In the genomic region with DNA sequence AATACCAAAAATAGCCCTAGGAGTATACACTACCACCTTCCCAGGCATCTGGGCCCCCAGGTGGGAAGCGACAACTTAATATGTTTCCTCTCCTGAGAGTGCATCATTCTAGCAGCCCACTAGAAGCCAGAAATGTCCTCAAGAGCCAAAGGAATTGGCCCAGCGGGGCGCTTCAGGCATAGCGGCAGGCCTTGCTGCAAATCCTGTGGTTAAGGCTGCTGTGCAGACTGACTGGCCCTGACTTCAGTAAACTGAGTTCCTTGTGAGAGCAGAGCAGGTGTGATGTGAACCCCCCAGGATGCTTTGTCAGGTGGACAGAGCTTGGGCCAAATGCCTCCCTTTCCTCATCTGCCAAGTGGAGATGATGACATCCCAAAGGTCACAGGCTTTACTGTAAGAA, we compare ENCODE assay signal across 16 cellular contexts. TPM values are rescaled to one million over a fixed set of nuclear protein-coding genes. Genes with fewer than 3 reads are reported as not detected.
A peak's percentile ranks its signal among the peaks of the same experiment; 100 is the strongest.
DNase-seq lines count a peak whose midpoint lies in the region; ATAC-seq and TF ChIP-seq lines count a peak whose summit lies in the region.
"Had no signal": no experiment of that assay in that cellular context is flagged by ENCODE, and none has a peak within 500 bp of the region (broad histone marks: within the 10 kb centered on the region; RNA-seq: fewer than 3 reads in every experiment).

No MANE protein-coding gene starts in this region.

- H2AFZ ChIP-seq in neuronal stem cell (ENCODE audit: low read length) = no peak overlapping the region

- H3K18ac ChIP-seq in neuronal stem cell (ENCODE audit: low read length) = no peak overlapping the region

- no peaks in the 10 kb centered on the region for H3K27me3 Mint-ChIP-seq in chondrocyte (ENCODE audit: low read depth)
- H3K27me3 Mint-ChIP-seq: B cell; CD4-positive, alpha-beta T cell had no signal

- H2BK12ac ChIP-seq in neuronal stem cell (ENCODE audit: low read length) = peak overlapping the region; percentile 9

- no peak overlapping the region for H3K4me3 Mint-ChIP-seq in chondrocyte (ENCODE audit: unreplicated experiment)
- H3K4me3 Mint-ChIP-seq: B cell; CD4-positive, alpha-beta T cell; H9 had no signal

- no peaks in the 10 kb centered on the region for H3K79me1 ChIP-seq in neuronal stem cell (ENCODE audit: low read depth, low read length)

- H2BK5ac ChIP-seq in neuronal stem cell (ENCODE audit: low read length) = no peak overlapping the region

- H3K4me1 ChIP-seq in neuronal stem cell (ENCODE audit: control insufficient read depth in 2 of 2, insufficient read depth in 1 of 2, low read depth in 1 of 2, low read length in 2 of 2) (no peaks in the 10 kb centered on the region), upper lobe of right lung (no peaks in the 10 kb centered on the region)

- H3K4me2 ChIP-seq in neuronal stem cell (ENCODE audit: insufficient read depth, low read length, poor library complexity, severe bottlenecking) = no peak overlapping the region

- intact Hi-C loops in upper lobe of right lung (cut with DNase I) = no loop called here

- H3K9me3 Mint-ChIP-seq in chondrocyte (ENCODE audit: low read depth) = no peaks in the 10 kb centered on the region
- H3K9me3 Mint-ChIP-seq: CD4-positive, alpha-beta T cell had no signal

- no peak overlapping the region for H2BK15ac ChIP-seq in neuronal stem cell (ENCODE audit: low read length)

- no peaks in the 10 kb centered on the region for H3K27me3 ChIP-seq in neuronal stem cell (ENCODE audit: control insufficient read depth in 3 of 3, insufficient read depth in 3 of 3, low read depth in 1 of 3, low read length in 3 of 3)
- H3K27me3 ChIP-seq in upper lobe of right lung = no peaks in the 10 kb centered on the region

- H3K4ac ChIP-seq in neuronal stem cell (ENCODE audit: low read length) = no peak overlapping the region

- H4K8ac ChIP-seq in neuronal stem cell (ENCODE audit: low read depth, low read length) = no peak overlapping the region

- DNase-seq in activated naive CD4-positive, alpha-beta T cell treated with anti-CD3 and anti-CD28 coated beads, Interleukin-2, amount 50 U/mL, for 16 hours = peak; percentile 1
- no peak for DNase-seq in activated naive CD4-positive, alpha-beta T cell (lab: John Stamatoyannopoulos, UW)
- peak; percentile 58 for DNase-seq in chondrocyte (ENCODE audit: low spot score)
- no peak for DNase-seq in neuronal stem cell (ENCODE audit: low spot score)
- DNase-seq in upper lobe of right lung = peak; percentile 17
- DNase-seq: C1 segment of cervical spinal cord; Calu3; CD4-positive, alpha-beta T cell; DMS 273 treated with DMSO at 0.1 percent for 48 hours; DMS79; GOT3; H9 had no signal

- no peak overlapping the region for H4K91ac ChIP-seq in neuronal stem cell (ENCODE audit: low read depth, low read length, poor library complexity)

- no peaks in the 10 kb centered on the region for H3K9me3 ChIP-seq in neuronal stem cell (replicated peaks in 1 of 2; ENCODE audit: control insufficient read depth in 2 of 2, insufficient read depth in 1 of 2, low read depth in 1 of 2, low read length in 2 of 2)
- no peaks in the 10 kb centered on the region for H3K9me3 ChIP-seq in upper lobe of right lung

- H3K27ac ChIP-seq in neuronal stem cell (replicated peaks; ENCODE audit: low read length) (no peak overlapping the region), upper lobe of right lung (no peak overlapping the region)

- no peak for ATAC-seq in upper lobe of right lung
- ATAC-seq in GM21423 (IDR thresholded peaks at IDR 0.05; ENCODE audit: unreplicated experiment) = no peak
- no peak for ATAC-seq in esophagus mucosa
- ATAC-seq: GM12878 had no signal

- no peak overlapping the region for H3K14ac ChIP-seq in neuronal stem cell (ENCODE audit: low read length)

- no peaks in the 10 kb centered on the region for H3K4me1 Mint-ChIP-seq in chondrocyte (ENCODE audit: low read depth)
- H3K4me1 Mint-ChIP-seq: B cell had no signal

- H2BK120ac ChIP-seq in neuronal stem cell (ENCODE audit: low read depth, low read length) = no peak overlapping the region

- TF ChIP-seq CTCF in chondrocyte (IDR thresholded peaks at IDR 0.05) (no peak), upper lobe of right lung (IDR thresholded peaks at IDR 0.05) (no peak)

- no peak overlapping the region for H3K23ac ChIP-seq in neuronal stem cell (ENCODE audit: low read depth, low read length, poor library complexity)

- no peaks in the 10 kb centered on the region for H3K36me3 Mint-ChIP-seq in chondrocyte (ENCODE audit: low read depth)

- no peak overlapping the region for H3K9ac ChIP-seq in neuronal stem cell (ENCODE audit: low read depth, low read length, poor library complexity)

- no peak overlapping the region for H3K4me3 ChIP-seq in neuronal stem cell (ENCODE audit: low read length in 2 of 2)
- no peak overlapping the region for H3K4me3 ChIP-seq in upper lobe of right lung
- H3K4me3 ChIP-seq: GM12878 had no signal

- no peak overlapping the region for H2AK5ac ChIP-seq in neuronal stem cell (ENCODE audit: low read depth, low read length)

- no CpG with 5 or more reads among the region's 4 CpGs for WGBS in neuronal stem cell (ENCODE audit: extremely low coverage in 2 of 2, insufficient read length in 2 of 2, insufficient replicate concordance in 1 of 2), 2 donors

- no peaks in the 10 kb centered on the region for H3K36me3 ChIP-seq in neuronal stem cell (replicated peaks in 1 of 2; ENCODE audit: control insufficient read depth in 2 of 2, insufficient read depth in 2 of 2, low read length in 2 of 2)
- H3K36me3 ChIP-seq in upper lobe of right lung = no peaks in the 10 kb centered on the region

- H3K27ac Mint-ChIP-seq in chondrocyte (ENCODE audit: unreplicated experiment) = no peak overlapping the region
- H3K27ac Mint-ChIP-seq: B cell; CD4-positive, alpha-beta T cell; H9 had no signal

RNA-seq across cellular contexts. Expression of a gene that starts 29.7 kb away (rescaled TPM):
- total RNA-seq in chondrocyte = 20.7 to 23.5 TPM (median 23.5 TPM) in 3 replicates
- 5.0 TPM for polyA plus RNA-seq in neuronal stem cell (2013, experiment 1 of 2)
- polyA plus RNA-seq in neuronal stem cell (2013, experiment 2 of 2) = 5.4 TPM
- total RNA-seq in upper lobe of right lung = 35.1 TPM
- total RNA-seq in esophagus mucosa = 18.8 TPM

Comparison
In these comparisons a context has a peak if more than half of its experiments do, and no peak if none do; other contexts are left out.
1. DNase-seq: peak in activated naive CD4-positive, alpha-beta T cell treated with anti-CD3 and anti-CD28 coated beads, Interleukin-2, amount 50 U/mL, for 16 hours (single experiment), chondrocyte (single experiment) and upper lobe of right lung (single experiment); none in activated naive CD4-positive, alpha-beta T cell (0 of 4) and neuronal stem cell (single experiment).